In the genomic region with DNA sequence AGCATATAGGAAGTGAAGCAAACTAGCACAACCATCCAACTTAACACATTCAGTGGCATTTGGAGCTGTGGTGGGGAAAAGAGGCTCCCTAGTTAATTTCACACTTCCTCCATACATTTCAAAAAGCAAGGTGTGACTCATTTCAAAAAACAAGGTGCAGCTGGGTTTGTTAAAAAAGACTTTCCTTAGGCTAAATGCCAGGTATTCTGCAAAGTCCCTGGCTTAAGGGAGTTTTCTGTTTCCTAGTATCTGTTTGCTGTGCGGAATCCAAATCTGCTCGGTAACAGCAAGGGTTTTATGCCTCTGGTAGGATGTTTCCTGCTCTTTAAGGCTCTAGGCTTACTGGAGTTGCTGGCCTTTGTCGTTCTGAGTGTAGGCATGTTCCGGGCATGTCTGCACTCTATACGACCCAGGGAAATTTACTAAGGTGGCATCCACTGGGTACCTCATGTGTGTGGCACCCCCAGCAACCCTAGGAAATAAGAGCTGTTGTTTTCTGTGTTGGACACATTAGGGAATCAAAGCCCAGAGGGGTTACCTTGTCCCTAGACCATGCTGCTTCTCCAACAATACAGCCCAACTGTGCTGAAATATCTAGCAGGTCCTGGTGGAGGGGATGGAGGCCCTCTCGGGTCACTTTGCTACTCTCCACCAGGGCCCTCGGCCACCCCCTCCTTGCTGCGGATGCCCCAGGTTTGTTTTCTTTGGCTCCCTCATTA, we compare ENCODE assay signal across 14 cellular contexts. TPM values are rescaled to one million over a fixed set of nuclear protein-coding genes. Genes with fewer than 3 reads are reported as not detected.
A peak's percentile ranks its signal among the peaks of the same experiment; 100 is the strongest.
DNase-seq lines count a peak whose midpoint lies in the region; ATAC-seq and TF ChIP-seq lines count a peak whose summit lies in the region.
"Had no signal": no experiment of that assay in that cellular context is flagged by ENCODE, and none has a peak within 500 bp of the region (broad histone marks: within the 10 kb centered on the region; RNA-seq: fewer than 3 reads in every experiment).

No MANE protein-coding gene starts in this region.

- H2BK120ac ChIP-seq in IMR-90 (ENCODE audit: low read depth, low read length): no peak overlapping the region; the same call in 1 of the 2 replicates

- H3K18ac ChIP-seq in IMR-90 (ENCODE audit: low read depth, low read length): peak overlapping the region; percentile 59

- no peak for TF ChIP-seq RAD21 in IMR-90 (IDR thresholded peaks at IDR 0.05; ENCODE audit: low read length)

- BruUV-seq in IMR-90 (replicated peaks; lab: Mats Ljungman, UMichigan): no TSS peak

- POLR2A ChIA-PET in IMR-90 (lab: Charles Lee; ENCODE audit: unreplicated experiment): no interaction called here

- H3K9me1 ChIP-seq in IMR-90 (ENCODE audit: insufficient read depth, low read length): no peaks in the 10 kb centered on the region

- no peak overlapping the region for H3K4ac ChIP-seq in IMR-90 (ENCODE audit: low read depth, low read length)

- H3K56ac ChIP-seq in IMR-90 (ENCODE audit: extremely low read depth, insufficient read depth, low read length): no peak overlapping the region

- H4K91ac ChIP-seq in IMR-90 (ENCODE audit: insufficient read depth, low read depth, low read length): no peak overlapping the region

- H4K20me1 ChIP-seq in IMR-90 (ENCODE audit: insufficient read depth, low read length): no peaks in the 10 kb centered on the region

- no peak overlapping the region for H2BK15ac ChIP-seq in IMR-90 (ENCODE audit: low read depth, low read length)

- TF ChIP-seq POLR2A in IMR-90 (IDR thresholded peaks at IDR 0.05; ENCODE audit: low read depth, low read length): no peak

- H3K4me2 ChIP-seq in IMR-90 (ENCODE audit: low read depth, low read length): no peak overlapping the region

- peak overlapping the region; percentile 43; the same call in 1 of the 2 replicates for H4K5ac ChIP-seq in IMR-90 (ENCODE audit: low read depth, low read length)

- CTCF ChIA-PET in IMR-90 (lab: Yijun Ruan, JAX): no interaction called here

- intact Hi-C loops in IMR-90 (cut with micrococcal nuclease): no loop called here

- no peak overlapping the region for H3K4me3 Mint-ChIP-seq in glutamatergic neuron (ENCODE audit: unreplicated experiment)

- no peak overlapping the region for H4K8ac ChIP-seq in IMR-90 (ENCODE audit: low read depth in 2 of 2, low read length in 2 of 2)

- peaks cover 49% of the 10 kb centered on the region for H3K4me1 Mint-ChIP-seq in glutamatergic neuron (ENCODE audit: low read depth, unreplicated experiment)

- H2BK5ac ChIP-seq in IMR-90 (ENCODE audit: low read depth, low read length, poor library complexity, severe bottlenecking): no peak overlapping the region

- H3K9me3 Mint-ChIP-seq in glutamatergic neuron (ENCODE audit: unreplicated experiment): peaks cover 12% of the 10 kb centered on the region
- no peaks in the 10 kb centered on the region for H3K9me3 Mint-ChIP-seq in activated naive CD4-positive, alpha-beta T cell treated with anti-CD3 and anti-CD28 coated beads, Interleukin-2, amount 50 U/mL, for 72 hours

- no peak overlapping the region for H3K14ac ChIP-seq in IMR-90 (replicated peaks; ENCODE audit: low read depth, low read length)

- peak overlapping the region; percentile 14 for H2AFZ ChIP-seq in IMR-90 (replicated peaks; ENCODE audit: low read length, poor library complexity)

- in situ Hi-C loops in IMR-90 (cut with MboI; ENCODE audit: low sequenced_read_pairs): no loop called here

- DNase-seq in GM06990 (ENCODE audit: extremely low read depth, insufficient read length): peak; percentile 59
- no peak for DNase-seq in IMR-90
- DNase-seq in glutamatergic neuron: no peak
- no peak for DNase-seq in activated CD4-positive, alpha-beta T cell treated with anti-CD3 and anti-CD28 coated beads for 4 hours
- DNase-seq in AG20443 (ENCODE audit: low spot score): no peak
- DNase-seq in DMS53 treated with DMSO at 0.1 percent for 48 hours (lab: John Stamatoyannopoulos, UW; ENCODE audit: unreplicated experiment): no peak
- no peak for DNase-seq in activated naive CD4-positive, alpha-beta T cell treated with anti-CD3 and anti-CD28 coated beads, Interleukin-2, amount 50 U/mL, for 72 hours (ENCODE audit: low spot score in 2 of 2)
- DNase-seq: amygdala, C1 segment of cervical spinal cord, NCI-H524 treated with DMSO at 0.1 percent for 48 hours had no signal

- H3K4me3 ChIP-seq in GM06990 (replicated peaks; ENCODE audit: low read depth, low read length) (no peak overlapping the region), IMR-90 (ENCODE audit: insufficient read depth, low read depth, low read length) (no peak overlapping the region)
- H3K4me3 ChIP-seq: esophagus muscularis mucosa, K562 had no signal

- no peak overlapping the region for H2BK20ac ChIP-seq in IMR-90 (ENCODE audit: low read depth, low read length)

- H3K27ac ChIP-seq in IMR-90 (ENCODE audit: insufficient read depth, low read length): no peak overlapping the region
- H3K27ac ChIP-seq: esophagus muscularis mucosa had no signal

- H2AK5ac ChIP-seq in IMR-90 (ENCODE audit: low read depth, low read length): no peak overlapping the region

- peaks cover 11% of the 10 kb centered on the region for H3K27me3 Mint-ChIP-seq in glutamatergic neuron (ENCODE audit: unreplicated experiment)

- H3K79me1 ChIP-seq in IMR-90 (ENCODE audit: low read depth in 1 of 2, low read length in 2 of 2): no peaks in the 10 kb centered on the region

- WGBS in IMR-90 (ENCODE audit: extremely low coverage in 2 of 2, insufficient read length in 1 of 2), 2 experiments: no CpG with 5 or more reads among the region's 8 CpGs

- no peaks in the 10 kb centered on the region for H3K27me3 ChIP-seq in GM06990 (replicated peaks; ENCODE audit: control insufficient read depth, insufficient read depth, low read length)
- peaks cover 5% of the 10 kb centered on the region; the same call in 1 of the 2 replicates for H3K27me3 ChIP-seq in IMR-90 (ENCODE audit: control insufficient read depth, insufficient read depth, low read length)
- H3K27me3 ChIP-seq: esophagus muscularis mucosa had no signal

- no peak for TF ChIP-seq CTCF in GM06990 (IDR thresholded peaks at IDR 0.05; ENCODE audit: insufficient read depth, low read length, poor library complexity, severe bottlenecking)
- no peak for TF ChIP-seq CTCF in IMR-90 (conservative IDR thresholded peaks at IDR 0.05; ENCODE audit: low read depth, low read length)
- TF ChIP-seq CTCF in glutamatergic neuron (IDR thresholded peaks at IDR 0.05; ENCODE audit: partially characterized antibody, unreplicated experiment): no peak

- H3K27ac Mint-ChIP-seq in glutamatergic neuron (ENCODE audit: unreplicated experiment): peak overlapping the region; percentile 54
- no peak overlapping the region for H3K27ac Mint-ChIP-seq in activated naive CD4-positive, alpha-beta T cell treated with anti-CD3 and anti-CD28 coated beads, Interleukin-2, amount 50 U/mL, for 72 hours

- H3K23ac ChIP-seq in IMR-90 (ENCODE audit: low read depth, low read length): no peak overlapping the region

- no peak overlapping the region for H3K9ac ChIP-seq in IMR-90 (ENCODE audit: low read depth, low read length)

- H3K36me3 Mint-ChIP-seq in glutamatergic neuron (ENCODE audit: unreplicated experiment): no peaks in the 10 kb centered on the region
- no peaks in the 10 kb centered on the region for H3K36me3 Mint-ChIP-seq in activated naive CD4-positive, alpha-beta T cell treated with anti-CD3 and anti-CD28 coated beads, Interleukin-2, amount 50 U/mL, for 72 hours

- dilution Hi-C loops in IMR-90 (cut with HindIII; ENCODE audit: low sequenced_read_pairs, unreplicated experiment): no loop called here

- peak; percentile 26 for ATAC-seq in GM21619 (IDR thresholded peaks at IDR 0.05; ENCODE audit: unreplicated experiment)
- no peak for ATAC-seq in IMR-90 (ENCODE audit: low read depth)
- no peak for ATAC-seq in activated naive CD4-positive, alpha-beta T cell treated with anti-CD3 and anti-CD28 coated beads, Interleukin-2, amount 50 U/mL, for 72 hours

- no peaks in the 10 kb centered on the region for H3K4me1 ChIP-seq in IMR-90 (ENCODE audit: control insufficient read depth, insufficient read depth, low read length)

- no peak overlapping the region for H2AK9ac ChIP-seq in IMR-90 (replicated peaks; ENCODE audit: low read depth, low read length, poor library complexity)

- H3K36me3 ChIP-seq in GM06990 (ENCODE audit: control insufficient read depth, insufficient read depth, low read length) (no peaks in the 10 kb centered on the region), IMR-90 (ENCODE audit: control insufficient read depth, insufficient read depth, low read length) (no peaks in the 10 kb centered on the region)
- H3K36me3 ChIP-seq: esophagus muscularis mucosa had no signal

- no peaks in the 10 kb centered on the region for H3K9me3 ChIP-seq in IMR-90 (ENCODE audit: control insufficient read depth, insufficient read depth, low read length)
- H3K9me3 ChIP-seq: esophagus muscularis mucosa had no signal

TF ChIP-seq in IMR-90, 13 proteins besides CTCF, POLR2A, EP300 and RAD21 (continues in another document):
- TF ChIP-seq, protein P1, sequence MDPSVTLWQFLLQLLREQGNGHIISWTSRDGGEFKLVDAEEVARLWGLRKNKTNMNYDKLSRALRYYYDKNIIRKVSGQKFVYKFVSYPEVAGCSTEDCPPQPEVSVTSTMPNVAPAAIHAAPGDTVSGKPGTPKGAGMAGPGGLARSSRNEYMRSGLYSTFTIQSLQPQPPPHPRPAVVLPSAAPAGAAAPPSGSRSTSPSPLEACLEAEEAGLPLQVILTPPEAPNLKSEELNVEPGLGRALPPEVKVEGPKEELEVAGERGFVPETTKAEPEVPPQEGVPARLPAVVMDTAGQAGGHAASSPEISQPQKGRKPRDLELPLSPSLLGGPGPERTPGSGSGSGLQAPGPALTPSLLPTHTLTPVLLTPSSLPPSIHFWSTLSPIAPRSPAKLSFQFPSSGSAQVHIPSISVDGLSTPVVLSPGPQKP (IDR thresholded peaks at IDR 0.05; ENCODE audit: borderline replicate concordance, low read depth, low read length): no peak
- TF ChIP-seq MAZ (IDR thresholded peaks at IDR 0.05; ENCODE audit: borderline replicate concordance, low read depth, low read length) (no peak), SMC3 (IDR thresholded peaks at IDR 0.05; ENCODE audit: low read depth, low read length) (no peak), CEBPB (IDR thresholded peaks at IDR 0.05; ENCODE audit: low read depth, low read length) (no peak), MAFK (IDR thresholded peaks at IDR 0.05; ENCODE audit: low read depth, low read length) (no peak), RFX5 (IDR thresholded peaks at IDR 0.05; ENCODE audit: low read depth, low read length) (no peak), MXI1 (IDR thresholded peaks at IDR 0.05; ENCODE audit: borderline replicate concordance, low read depth, low read length) (no peak)

RNA-seq across cellular contexts. Expression of a gene that starts 0.6 kb away (rescaled TPM):
- not detected in 2 replicates for total RNA-seq in IMR-90 (2012; rRNA removed)
- polyA plus RNA-seq in IMR-90 (2012; rRNA removed): not detected in 2 replicates
- polyA plus RNA-seq in IMR-90 (2012; cell fraction: cytosol; rRNA removed): not detected in 2 replicates
- polyA plus RNA-seq in IMR-90 (2012; cell fraction: nucleus; rRNA removed; ENCODE audit: low replicate concordance): not detected in 2 replicates
- total RNA-seq in glutamatergic neuron (ENCODE audit: unreplicated experiment): not detected
- not detected for total RNA-seq in activated naive CD4-positive, alpha-beta T cell treated with anti-CD3 and anti-CD28 coated beads, Interleukin-2, amount 50 U/mL, for 72 hours
- total RNA-seq: esophagus muscularis mucosa, K562, kidney epithelial cell had no signal
- polyA plus RNA-seq: K562 had no signal
